ENCODE assay signal across 14 cellular contexts in genomic region chr13:75806101-75806500, GRCh38.
"Had no signal": no experiment of that assay in that cellular context is flagged by ENCODE, and none has a peak within 500 bp of the region (broad histone marks: within the 10 kb centered on the region; RNA-seq: fewer than 3 reads in every experiment).

No MANE protein-coding gene starts in this region.

- H3K36me3 ChIP-seq: uterus had no signal

- H3K4me3 Mint-ChIP-seq: activated T-helper 1 cell treated with anti-CD3 and anti-CD28 coated beads, Interleukin-12 subunit alpha, Interleukin-12 subunit beta, Interleukin-2, Interleukin-4 antibody, amounts not matched to agents 30 ng/mL and 10 ng/mL and 1 ng/mL, durations not matched to agents 14 hours and 24 hours and 36 hours; memory B cell; neural crest cell had no signal

- H3K4me3 ChIP-seq: esophagus muscularis mucosa, pancreas, skin epidermis, tibial artery, uterus had no signal

- H3K9me3 Mint-ChIP-seq: activated T-helper 1 cell treated with anti-CD3 and anti-CD28 coated beads, Interleukin-12 subunit alpha, Interleukin-12 subunit beta, Interleukin-2, Interleukin-4 antibody, amounts not matched to agents 30 ng/mL and 10 ng/mL and 1 ng/mL, durations not matched to agents 14 hours and 24 hours and 36 hours; memory B cell; neural crest cell had no signal

- H3K9me3 ChIP-seq: esophagus muscularis mucosa, pancreas, tibial artery, uterus had no signal

- H3K27ac Mint-ChIP-seq: activated T-helper 1 cell treated with anti-CD3 and anti-CD28 coated beads, Interleukin-12 subunit alpha, Interleukin-12 subunit beta, Interleukin-2, Interleukin-4 antibody, amounts not matched to agents 30 ng/mL and 10 ng/mL and 1 ng/mL, durations not matched to agents 14 hours and 24 hours and 36 hours; memory B cell had no signal

- DNase-seq: activated CD4-positive, alpha-beta T cell treated with anti-CD3 and anti-CD28 coated beads for 4 hours; activated naive CD4-positive, alpha-beta T cell; islet precursor cell; pancreas; retina; T-helper 9 cell; tibial artery; uterus had no signal

- H3K27me3 Mint-ChIP-seq: memory B cell had no signal

- H3K27me3 ChIP-seq: esophagus muscularis mucosa, pancreas, tibial artery, uterus had no signal

- H3K4me1 ChIP-seq: uterus had no signal

- H3K27ac ChIP-seq: esophagus muscularis mucosa, pancreas, skin epidermis, tibial artery, uterus had no signal

- ATAC-seq: left lobe of liver had no signal
